Comparison of ENCODE assay signal across 8 cellular contexts in genomic region chr2:163735692-163736432, GRCh38. TPM values are rescaled to one million over a fixed set of nuclear protein-coding genes. Genes with fewer than 3 reads are reported as not detected.
A peak's percentile ranks its signal among the peaks of the same experiment; 100 is the strongest.
DNase-seq lines count a peak whose midpoint lies in the region; ATAC-seq lines count a peak whose summit lies in the region.

FIGN (minus strand) TSS chr2:163736008; CDS start chr2:163734927, 1,081 bp downstream.

- H3K36me3 ChIP-seq in skeletal muscle tissue (ENCODE audit: control insufficient read depth in 3 of 3, insufficient read depth in 3 of 3, low read length in 3 of 3), result no peaks in the 10 kb centered on the region

- peaks cover 0 to 4% (median 0%) of the 10 kb centered on the region in 3 donors for H3K4me1 ChIP-seq in skeletal muscle tissue (ENCODE audit: control insufficient read depth in 3 of 3, insufficient read depth in 3 of 3, low read length in 3 of 3)

- H3K4me1 Mint-ChIP-seq in central memory CD8-positive, alpha-beta T cell, result no peaks in the 10 kb centered on the region

- peaks cover 9% of the 10 kb centered on the region for H3K27me3 Mint-ChIP-seq in central memory CD8-positive, alpha-beta T cell

- no peaks in the 10 kb centered on the region for H3K27me3 ChIP-seq in skeletal muscle tissue (ENCODE audit: control insufficient read depth in 3 of 3, insufficient read depth in 3 of 3, low read length in 3 of 3)

- peaks cover 13% of the 10 kb centered on the region for H3K9me3 Mint-ChIP-seq in central memory CD8-positive, alpha-beta T cell

- no peaks in the 10 kb centered on the region for H3K36me3 Mint-ChIP-seq in central memory CD8-positive, alpha-beta T cell (ENCODE audit: insufficient read depth)

- H3K4me3 Mint-ChIP-seq in central memory CD8-positive, alpha-beta T cell, result peak within 1 kb of the TSS; percentile 34

- no peak for ATAC-seq in central memory CD8-positive, alpha-beta T cell (replicated peaks; ENCODE audit: extremely low read depth, poor library complexity, severe bottlenecking)
- ATAC-seq in HG03045 (IDR thresholded peaks at IDR 0.05; ENCODE audit: unreplicated experiment) (no peak), GM18861 (IDR thresholded peaks at IDR 0.05; ENCODE audit: unreplicated experiment) (no peak)

- H3K4me3 ChIP-seq in skeletal muscle tissue (ENCODE audit: low read length in 3 of 3), result peak within 1 kb of the TSS; percentile 84 to 93 (median 88)

- peak within 1 kb of the TSS; percentile 83 to 90 (median 86) for H3K9ac ChIP-seq in skeletal muscle tissue (ENCODE audit: low read depth in 1 of 3, low read length in 3 of 3)

- H3K9me3 ChIP-seq in skeletal muscle tissue (ENCODE audit: control insufficient read depth in 3 of 3, low read length in 3 of 3), result no peaks in the 10 kb centered on the region

- DNase-seq in H4 (ENCODE audit: low spot score), result peak; percentile 83
- peak; percentile 47 for DNase-seq in NCI-H510A treated with DMSO at 0.1 percent for 48 hours (lab: John Stamatoyannopoulos, UW)
- DNase-seq in central memory CD8-positive, alpha-beta T cell (ENCODE audit: low spot score in 2 of 2), result no peak
- peak; percentile 86 for DNase-seq in iris pigment epithelial cell (ENCODE audit: low read depth)
- no peak for DNase-seq in Kasumi-1 (lab: John Stamatoyannopoulos, UW)

- no peak within 1 kb of the TSS for H3K27ac Mint-ChIP-seq in central memory CD8-positive, alpha-beta T cell (ENCODE audit: low read depth)

- H3K27ac ChIP-seq in skeletal muscle tissue (ENCODE audit: low read depth, low read length), result peak within 1 kb of the TSS; percentile 93

RNA-seq across cellular contexts. Expression of gene FIGN, which starts in this region (rescaled TPM):
- 2.4 and 2.7 TPM in 2 replicates for total RNA-seq in H4 (2014; rRNA removed; shearing (Covaris generic))
- 1.0 TPM for total RNA-seq in skeletal muscle tissue

Comparison
In these comparisons a context has a peak if more than half of its experiments do, and no peak if none do; other contexts are left out.
1. DNase-seq: peak in H4 (single experiment), NCI-H510A treated with DMSO at 0.1 percent for 48 hours (single experiment) and iris pigment epithelial cell (single experiment); none in central memory CD8-positive, alpha-beta T cell (0 of 2) and Kasumi-1 (0 of 2).